ENCODE assay signal across 19 cellular contexts in the genomic region with DNA sequence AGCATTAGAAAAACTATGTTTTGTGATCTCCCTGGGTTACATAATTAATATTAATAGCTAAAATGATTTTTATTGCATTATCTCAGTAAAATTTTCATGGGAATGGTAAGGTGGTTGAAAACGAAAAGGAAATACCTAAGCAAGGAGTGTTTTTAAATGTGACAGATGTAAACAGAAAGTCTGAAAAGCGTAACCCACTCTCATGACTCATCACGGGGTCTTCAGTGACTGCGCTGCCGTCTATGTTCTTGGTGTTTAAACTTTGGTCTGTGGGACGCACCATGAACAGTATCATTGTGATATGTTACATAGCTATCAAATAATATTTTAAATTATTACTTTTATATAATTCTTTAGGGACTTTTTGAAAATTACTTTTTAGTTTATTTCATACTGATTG. TPM values are rescaled to one million over a fixed set of nuclear protein-coding genes. Genes with fewer than 3 reads are reported as not detected.
DNase-seq lines count a peak whose midpoint lies in the region; FAIRE-seq and TF ChIP-seq lines count a peak whose summit lies in the region.
"Had no signal": no experiment of that assay in that cellular context is flagged by ENCODE, and none has a peak within 500 bp of the region (broad histone marks: within the 10 kb centered on the region; RNA-seq: fewer than 3 reads in every experiment).

No MANE protein-coding gene starts in this region.

- in situ Hi-C loops in G401 (cut with HindIII; ENCODE audit: low sequenced_read_pairs) = no loop called here

- H3K9ac ChIP-seq in kidney (ENCODE audit: low read length in 2 of 2) = no peak overlapping the region

- H3K27ac ChIP-seq in HEK293 (ENCODE audit: extremely low read depth, low read depth, low read length) (no peak overlapping the region), kidney (ENCODE audit: low read depth in 2 of 2, low read length in 2 of 2) (no peak overlapping the region), testis (peak overlapping the region; percentile 33 to 66)
- H3K27ac ChIP-seq: C4-2B had no signal

- intact Hi-C loops in kidney (cut with DNase I) (no loop called here), testis (cut with DNase I; ENCODE audit: low total_unique reads) (no loop called here)

- TF ChIP-seq POLR2A in testis (IDR thresholded peaks at IDR 0.05) = no peak

- no peaks in the 10 kb centered on the region for H3K36me3 ChIP-seq in HEK293 (ENCODE audit: control insufficient read depth in 2 of 2, insufficient read depth in 1 of 2, low read length in 2 of 2)
- no peaks in the 10 kb centered on the region for H3K36me3 ChIP-seq in kidney (ENCODE audit: control insufficient read depth in 1 of 2, insufficient read depth in 2 of 2, low read length in 2 of 2)
- H3K36me3 ChIP-seq in testis (ENCODE audit: low read depth, missing control alignments) = no peaks in the 10 kb centered on the region

- H3K9me3 Mint-ChIP-seq in chondrocyte (ENCODE audit: low read depth) = no peaks in the 10 kb centered on the region
- H3K9me3 Mint-ChIP-seq: IgD-negative memory B cell had no signal

- H3K27me3 Mint-ChIP-seq in chondrocyte (ENCODE audit: low read depth) = no peaks in the 10 kb centered on the region
- H3K27me3 Mint-ChIP-seq: IgD-negative memory B cell had no signal

- peak overlapping the region; percentile 36 for H3K27ac Mint-ChIP-seq in chondrocyte (ENCODE audit: unreplicated experiment)

- 90 to 92% methylated on average over 6 of the region's 6 CpGs for WGBS in testis, 2 donors

- no peaks in the 10 kb centered on the region for H3K27me3 ChIP-seq in testis

- TF ChIP-seq CTCF in HEK293 (tag by site-specific recombination; IDR thresholded peaks at IDR 0.05) = no peak
- no peak for TF ChIP-seq CTCF in chondrocyte (IDR thresholded peaks at IDR 0.05)
- no peak for TF ChIP-seq CTCF in kidney (IDR thresholded peaks at IDR 0.05; ENCODE audit: borderline replicate concordance, extremely low read depth, insufficient read depth)
- no peak for TF ChIP-seq CTCF in testis (IDR thresholded peaks at IDR 0.05)

- no peaks in the 10 kb centered on the region for H3K9me3 ChIP-seq in HEK293 (ENCODE audit: control insufficient read depth, insufficient read depth, low read depth, low read length)
- H3K9me3 ChIP-seq in kidney (ENCODE audit: control insufficient read depth in 1 of 2, low read length in 2 of 2) = no peaks in the 10 kb centered on the region
- H3K9me3 ChIP-seq in testis = no peaks in the 10 kb centered on the region

- H3K4me1 ChIP-seq in HEK293 (ENCODE audit: control insufficient read depth, insufficient read depth, low read length) (peaks cover 7% of the 10 kb centered on the region; the same call in 1 of the 2 replicates), kidney (ENCODE audit: control insufficient read depth in 1 of 2, insufficient read depth in 1 of 2, low read depth in 1 of 2, low read length in 2 of 2) (no peaks in the 10 kb centered on the region), testis (peaks cover 22% of the 10 kb centered on the region)

- H3K4me3 Mint-ChIP-seq in chondrocyte (ENCODE audit: unreplicated experiment) = no peak overlapping the region

- no peaks in the 10 kb centered on the region for H3K36me3 Mint-ChIP-seq in chondrocyte (ENCODE audit: low read depth)

- H3K4me1 Mint-ChIP-seq in chondrocyte (ENCODE audit: low read depth) = peaks cover 43% of the 10 kb centered on the region

- DNase-seq in chondrocyte (ENCODE audit: low spot score) (no peak), kidney (no peak), testis (no peak), NCI-H1105 treated with DMSO at 0.1 percent for 48 hours (lab: John Stamatoyannopoulos, UW) (no peak), islet precursor cell (no peak), G401 (ENCODE audit: low spot score) (no peak)
- no peak for DNase-seq in stimulated activated CD4-positive, alpha-beta T cell treated with anti-CD3 and anti-CD28 coated beads, Interleukin-15, amount 100 ng/mL, for 24 hours
- DNase-seq: DMS 273 treated with DMSO at 0.1 percent for 48 hours, Kasumi-1, MM.1S, NCI-H1105, NCI-H187 treated with DMSO at 0.1 percent for 48 hours, NCI-H446 treated with DMSO at 0.1 percent for 48 hours, OCI-M1, RPMI8226, SIG-M5 had no signal

- CTCF ChIA-PET in HEK293 (lab: Yijun Ruan, JAX) = no interaction called here

- POLR2A ChIA-PET in HEK293 (lab: Yijun Ruan, JAX) = no interaction called here

- H3K4me3 ChIP-seq in HEK293 (ENCODE audit: low read depth, low read length) (no peak overlapping the region), kidney (ENCODE audit: low read length in 2 of 2) (no peak overlapping the region), testis (no peak overlapping the region)

- peak; percentile 41 for FAIRE-seq in kidney (lab: Jason Lieb, UNC)

TF ChIP-seq in HEK293, 187 proteins besides CTCF, POLR2A, EP300 and RAD21:
- TF ChIP-seq ZNF664 (tag by site-specific recombination; IDR thresholded peaks at IDR 0.05) = peak; percentile 19; the same call in 1 of the 2 replicates
- TF ChIP-seq, protein P1, sequence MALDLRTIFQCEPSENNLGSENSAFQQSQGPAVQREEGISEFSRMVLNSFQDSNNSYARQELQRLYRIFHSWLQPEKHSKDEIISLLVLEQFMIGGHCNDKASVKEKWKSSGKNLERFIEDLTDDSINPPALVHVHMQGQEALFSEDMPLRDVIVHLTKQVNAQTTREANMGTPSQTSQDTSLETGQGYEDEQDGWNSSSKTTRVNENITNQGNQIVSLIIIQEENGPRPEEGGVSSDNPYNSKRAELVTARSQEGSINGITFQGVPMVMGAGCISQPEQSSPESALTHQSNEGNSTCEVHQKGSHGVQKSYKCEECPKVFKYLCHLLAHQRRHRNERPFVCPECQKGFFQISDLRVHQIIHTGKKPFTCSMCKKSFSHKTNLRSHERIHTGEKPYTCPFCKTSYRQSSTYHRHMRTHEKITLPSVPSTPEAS (tag by site-specific recombination; IDR thresholded peaks at IDR 0.05) = no peak
- no peak for TF ChIP-seq HOXD13 (CRISPR knock-in tag; IDR thresholded peaks at IDR 0.05; ENCODE audit: borderline replicate concordance)
- TF ChIP-seq, protein P2, sequence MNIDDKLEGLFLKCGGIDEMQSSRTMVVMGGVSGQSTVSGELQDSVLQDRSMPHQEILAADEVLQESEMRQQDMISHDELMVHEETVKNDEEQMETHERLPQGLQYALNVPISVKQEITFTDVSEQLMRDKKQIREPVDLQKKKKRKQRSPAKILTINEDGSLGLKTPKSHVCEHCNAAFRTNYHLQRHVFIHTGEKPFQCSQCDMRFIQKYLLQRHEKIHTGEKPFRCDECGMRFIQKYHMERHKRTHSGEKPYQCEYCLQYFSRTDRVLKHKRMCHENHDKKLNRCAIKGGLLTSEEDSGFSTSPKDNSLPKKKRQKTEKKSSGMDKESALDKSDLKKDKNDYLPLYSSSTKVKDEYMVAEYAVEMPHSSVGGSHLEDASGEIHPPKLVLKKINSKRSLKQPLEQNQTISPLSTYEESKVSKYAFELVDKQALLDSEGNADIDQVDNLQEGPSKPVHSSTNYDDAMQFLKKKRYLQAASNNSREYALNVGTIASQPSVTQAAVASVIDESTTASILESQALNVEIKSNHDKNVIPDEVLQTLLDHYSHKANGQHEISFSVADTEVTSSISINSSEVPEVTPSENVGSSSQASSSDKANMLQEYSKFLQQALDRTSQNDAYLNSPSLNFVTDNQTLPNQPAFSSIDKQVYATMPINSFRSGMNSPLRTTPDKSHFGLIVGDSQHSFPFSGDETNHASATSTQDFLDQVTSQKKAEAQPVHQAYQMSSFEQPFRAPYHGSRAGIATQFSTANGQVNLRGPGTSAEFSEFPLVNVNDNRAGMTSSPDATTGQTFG (tag by site-specific recombination; IDR thresholded peaks at IDR 0.05; ENCODE audit: borderline replicate concordance) = no peak

RNA-seq across cellular contexts. Expression of a gene that starts 19.8 kb away (rescaled TPM):
- total RNA-seq in chondrocyte = 41.7 to 59.9 TPM (median 49.8 TPM) in 3 replicates
- total RNA-seq in kidney = 52.0 TPM
- polyA plus RNA-seq in kidney (ENCODE audit: insufficient read depth, low read depth, low replicate concordance) = 11.6 TPM
- 100 to 1,000 TPM in 1 of 2 donors, 10 to 100 TPM in 1; 80.2 to 173 TPM for total RNA-seq in testis
- polyA plus RNA-seq in testis (ENCODE audit: insufficient read depth, low read depth, low replicate concordance) = 43.4 TPM
- total RNA-seq in G401 (2014; rRNA removed; shearing (Covaris generic)) = 24.6 and 27.0 TPM in 2 replicates

Comparison
In these comparisons a context has a peak if more than half of its experiments do, and no peak if none do; other contexts are left out.
1. H3K27ac ChIP-seq: peak in testis (2 of 2); none in HEK293 (single experiment) and kidney (0 of 2).